ENCODE assay signal across 7 cellular contexts in genomic region chr16:56933828-56934598, GRCh38. TPM values are rescaled to one million over a fixed set of nuclear protein-coding genes. Genes with fewer than 3 reads are reported as not detected.
DNase-seq lines count a peak whose midpoint lies in the region; ATAC-seq and TF ChIP-seq lines count a peak whose summit lies in the region.

No MANE protein-coding gene starts in this region.

- peaks cover 57% of the 10 kb centered on the region for H3K36me3 Mint-ChIP-seq in activated T-helper 1 cell treated with anti-CD3 and anti-CD28 coated beads, Interleukin-12 subunit alpha, Interleukin-12 subunit beta, Interleukin-2, Interleukin-4 antibody, amounts not matched to agents 30 ng/mL and 10 ng/mL and 1 ng/mL, durations not matched to agents 14 hours and 24 hours and 36 hours (ENCODE audit: low read depth)

- peaks cover 40% of the 10 kb centered on the region for H3K36me3 ChIP-seq in iPS-20b (ENCODE audit: insufficient read depth, low read depth, low read length)
- H3K36me3 ChIP-seq in stomach smooth muscle (ENCODE audit: control insufficient read depth in 2 of 2, insufficient read depth in 2 of 2, low read length in 2 of 2): peaks cover 28 to 35% of the 10 kb centered on the region in 2 donors

- H3K27me3 Mint-ChIP-seq in activated T-helper 1 cell treated with anti-CD3 and anti-CD28 coated beads, Interleukin-12 subunit alpha, Interleukin-12 subunit beta, Interleukin-2, Interleukin-4 antibody, amounts not matched to agents 30 ng/mL and 10 ng/mL and 1 ng/mL, durations not matched to agents 14 hours and 24 hours and 36 hours (ENCODE audit: insufficient read depth): no peaks in the 10 kb centered on the region

- peaks cover 60% of the 10 kb centered on the region for H3K4me1 Mint-ChIP-seq in activated T-helper 1 cell treated with anti-CD3 and anti-CD28 coated beads, Interleukin-12 subunit alpha, Interleukin-12 subunit beta, Interleukin-2, Interleukin-4 antibody, amounts not matched to agents 30 ng/mL and 10 ng/mL and 1 ng/mL, durations not matched to agents 14 hours and 24 hours and 36 hours (ENCODE audit: low read depth)

- H3K27ac Mint-ChIP-seq in activated T-helper 1 cell treated with anti-CD3 and anti-CD28 coated beads, Interleukin-12 subunit alpha, Interleukin-12 subunit beta, Interleukin-2, Interleukin-4 antibody, amounts not matched to agents 30 ng/mL and 10 ng/mL and 1 ng/mL, durations not matched to agents 14 hours and 24 hours and 36 hours: peak overlapping the region; percentile 94

- H3K4me1 ChIP-seq in iPS-20b (ENCODE audit: insufficient read depth, low read length) (peaks cover 14% of the 10 kb centered on the region; the same call in 1 of the 2 replicates), stomach smooth muscle (ENCODE audit: control insufficient read depth, insufficient read depth, low read length) (peaks cover 17% of the 10 kb centered on the region)

- no peak overlapping the region; the same call in 1 of the 2 replicates for H3K27ac ChIP-seq in HL-60 (replicated peaks)
- no peak overlapping the region for H3K27ac ChIP-seq in iPS-20b (ENCODE audit: low read length)
- peak overlapping the region; percentile 97 for H3K27ac ChIP-seq in stomach smooth muscle (ENCODE audit: low read length)

- peak overlapping the region; percentile 95 for H3K4me3 Mint-ChIP-seq in activated T-helper 1 cell treated with anti-CD3 and anti-CD28 coated beads, Interleukin-12 subunit alpha, Interleukin-12 subunit beta, Interleukin-2, Interleukin-4 antibody, amounts not matched to agents 30 ng/mL and 10 ng/mL and 1 ng/mL, durations not matched to agents 14 hours and 24 hours and 36 hours

- H3K27me3 ChIP-seq in HL-60 (ENCODE audit: insufficient read depth, poor library complexity, severe bottlenecking) (no peaks in the 10 kb centered on the region), iPS-20b (ENCODE audit: insufficient read depth, low read length) (no peaks in the 10 kb centered on the region), stomach smooth muscle (ENCODE audit: control insufficient read depth in 1 of 2, insufficient read depth in 2 of 2, low read length in 2 of 2) (no peaks in the 10 kb centered on the region)

- TF ChIP-seq CTCF in HL-60 (IDR thresholded peaks at IDR 0.05; ENCODE audit: insufficient read depth, low read length): no peak

- H3K9me3 ChIP-seq in iPS-20b (ENCODE audit: insufficient read depth, low read depth, low read length) (no peaks in the 10 kb centered on the region), stomach smooth muscle (ENCODE audit: control insufficient read depth in 2 of 2, low read length in 2 of 2) (no peaks in the 10 kb centered on the region)

- H3K9me3 Mint-ChIP-seq in activated T-helper 1 cell treated with anti-CD3 and anti-CD28 coated beads, Interleukin-12 subunit alpha, Interleukin-12 subunit beta, Interleukin-2, Interleukin-4 antibody, amounts not matched to agents 30 ng/mL and 10 ng/mL and 1 ng/mL, durations not matched to agents 14 hours and 24 hours and 36 hours: no peaks in the 10 kb centered on the region

- H3K4me3 ChIP-seq in HL-60 (replicated peaks; ENCODE audit: insufficient read depth, low read length) (peak overlapping the region; percentile 100), iPS-20b (ENCODE audit: low read length) (peak overlapping the region; percentile 89), stomach smooth muscle (ENCODE audit: low read length in 2 of 2) (peak overlapping the region; percentile 98 to 99)

- no peak for DNase-seq in HL-60 (ENCODE audit: low read depth in 1 of 2, low spot score in 1 of 2)
- no peak for DNase-seq in activated T-helper 1 cell treated with anti-CD3 and anti-CD28 coated beads, Interleukin-12 subunit alpha, Interleukin-12 subunit beta, Interleukin-2, Interleukin-4 antibody, amounts not matched to agents 30 ng/mL and 10 ng/mL and 1 ng/mL, durations not matched to agents 14 hours and 24 hours and 36 hours (ENCODE audit: low spot score)
- DNase-seq in hypothalamus (lab: John Stamatoyannopoulos, UW): no peak
- DNase-seq in CD1c-positive myeloid dendritic cell (ENCODE audit: extremely low spot score): no peak

- intact Hi-C loops in activated T-helper 1 cell treated with anti-CD3 and anti-CD28 coated beads, Interleukin-12 subunit alpha, Interleukin-12 subunit beta, Interleukin-2, Interleukin-4 antibody, amounts not matched to agents 30 ng/mL and 10 ng/mL and 1 ng/mL, durations not matched to agents 14 hours and 24 hours and 36 hours (cut with micrococcal nuclease): loop anchor here (2.0 to 10.0 kb wide), 7 partner anchors 57 to 1191 kb away; partner anchors contain the start of genes CCDC102A, CFAP20, CIAPIN1 and COQ9

- ATAC-seq in HG03097 (IDR thresholded peaks at IDR 0.05; ENCODE audit: low FRiP score, unreplicated experiment): no peak

- peak overlapping the region; percentile 91 for H3K9ac ChIP-seq in iPS-20b (ENCODE audit: low read depth, low read length)
- peak overlapping the region; percentile 96 to 97 for H3K9ac ChIP-seq in stomach smooth muscle (ENCODE audit: low read length in 2 of 2)

RNA-seq across cellular contexts. Expression of gene HERPUD1, which starts 2.1 kb away (rescaled TPM):
- total RNA-seq in activated T-helper 1 cell treated with anti-CD3 and anti-CD28 coated beads, Interleukin-12 subunit alpha, Interleukin-12 subunit beta, Interleukin-2, Interleukin-4 antibody, amounts not matched to agents 30 ng/mL and 10 ng/mL and 1 ng/mL, durations not matched to agents 14 hours and 24 hours and 36 hours: 176 and 178 TPM in 2 replicates

RNA-seq across cellular contexts. Expression of gene CETP, which starts 27.7 kb away (rescaled TPM):
- 0.23 and 0.24 TPM in 2 replicates for total RNA-seq in activated T-helper 1 cell treated with anti-CD3 and anti-CD28 coated beads, Interleukin-12 subunit alpha, Interleukin-12 subunit beta, Interleukin-2, Interleukin-4 antibody, amounts not matched to agents 30 ng/mL and 10 ng/mL and 1 ng/mL, durations not matched to agents 14 hours and 24 hours and 36 hours

RNA-seq across cellular contexts. Expression of gene NLRC5, which starts 55.3 kb away (rescaled TPM):
- total RNA-seq in activated T-helper 1 cell treated with anti-CD3 and anti-CD28 coated beads, Interleukin-12 subunit alpha, Interleukin-12 subunit beta, Interleukin-2, Interleukin-4 antibody, amounts not matched to agents 30 ng/mL and 10 ng/mL and 1 ng/mL, durations not matched to agents 14 hours and 24 hours and 36 hours: 164 and 175 TPM in 2 replicates
